In the genomic region with DNA sequence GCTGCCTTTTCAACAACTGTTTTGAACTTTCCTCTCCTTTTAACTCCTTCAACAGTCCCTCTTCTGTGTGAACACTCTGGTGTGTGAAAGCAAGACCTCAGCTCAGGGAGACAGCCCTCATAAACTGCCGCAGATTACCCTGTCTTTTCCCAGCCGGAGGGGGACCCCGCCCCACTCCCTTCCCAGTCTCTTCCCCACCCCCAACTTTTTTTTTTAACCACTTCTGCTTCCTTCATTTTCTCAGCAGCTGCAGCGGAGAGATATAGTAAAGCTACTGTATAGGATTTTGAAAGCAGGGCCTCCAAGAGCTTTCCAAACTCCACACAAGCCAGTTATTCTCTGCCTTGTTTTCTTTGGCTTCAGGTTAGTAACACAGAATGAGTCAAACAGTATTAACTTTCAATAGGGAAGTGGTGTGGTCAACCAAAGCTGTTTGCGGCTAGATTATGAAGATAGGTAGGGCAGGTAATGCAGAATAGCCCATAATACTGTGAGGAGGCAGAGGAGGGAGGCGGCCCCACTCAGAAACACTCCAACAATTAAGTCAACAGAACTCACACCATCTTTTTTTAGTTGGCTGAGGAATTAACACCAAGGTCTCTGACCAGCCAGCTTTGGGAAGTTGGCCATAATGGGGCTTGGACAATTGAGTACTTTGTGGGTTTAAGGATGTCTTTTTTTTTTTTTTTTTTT, we compare ENCODE assay signal across 8 cellular contexts.
DNase-seq lines count a peak whose midpoint lies in the region; ATAC-seq and TF ChIP-seq lines count a peak whose summit lies in the region.

No MANE protein-coding gene starts in this region.

- no peak overlapping the region for H3K4me3 Mint-ChIP-seq in activated CD8-positive, alpha-beta T cell treated with anti-CD3 and anti-CD28 coated beads for 36 hours
- H3K4me3 Mint-ChIP-seq in stimulated activated naive B cell treated with anti-CD40 and anti-IgM and Interleukin-4, amounts not matched to agents 10 μg/mL and 1 μg/mL and 100 μg/mL, for 72 hours = peak overlapping the region; percentile 37 to 47

- peak overlapping the region; percentile 83 for H3K4me2 ChIP-seq in KMS-11

- no peak overlapping the region; the same call in 1 of the 2 replicates for H3K9ac ChIP-seq in KMS-11

- CTCF ChIA-PET in activated CD8-positive, alpha-beta T cell treated with anti-CD3 and anti-CD28 coated beads for 36 hours (lab: Charles Lee) = interaction anchor here (0.9 to 1.0 kb wide), 2 partner anchors 99 to 554 kb away, joined by 3 read pairs; no protein-coding TSS in a partner anchor

- H3K9me3 Mint-ChIP-seq in activated CD8-positive, alpha-beta T cell treated with anti-CD3 and anti-CD28 coated beads for 36 hours = no peaks in the 10 kb centered on the region
- no peaks in the 10 kb centered on the region for H3K9me3 Mint-ChIP-seq in stimulated activated naive B cell treated with anti-CD40 and anti-IgM and Interleukin-4, amounts not matched to agents 10 μg/mL and 1 μg/mL and 100 μg/mL, for 72 hours

- POLR2A ChIA-PET in activated CD8-positive, alpha-beta T cell treated with anti-CD3 and anti-CD28 coated beads for 36 hours (lab: Charles Lee) = interaction anchor here (1.7 to 1.8 kb wide), 2 partner anchors 9 to 42 kb away, joined by 4 to 8 read pairs; no protein-coding TSS in a partner anchor

- H3K4me1 ChIP-seq in KMS-11 (ENCODE audit: low read depth, poor library complexity, severe bottlenecking) = peaks cover 51% of the 10 kb centered on the region

- peaks cover 36% of the 10 kb centered on the region for H3K4me1 Mint-ChIP-seq in activated CD8-positive, alpha-beta T cell treated with anti-CD3 and anti-CD28 coated beads for 36 hours (ENCODE audit: low read depth)
- peaks cover 40 to 54% of the 10 kb centered on the region in 2 donors for H3K4me1 Mint-ChIP-seq in stimulated activated naive B cell treated with anti-CD40 and anti-IgM and Interleukin-4, amounts not matched to agents 10 μg/mL and 1 μg/mL and 100 μg/mL, for 72 hours

- H2AFZ ChIP-seq in KMS-11 (ENCODE audit: low read depth) = no peak overlapping the region

- ATAC-seq in GM18502 (IDR thresholded peaks at IDR 0.05; ENCODE audit: poor library complexity, unreplicated experiment) (peak; percentile 96), GM21737 (IDR thresholded peaks at IDR 0.05; ENCODE audit: unreplicated experiment) (peak; percentile 68)
- peak; percentile 85 for ATAC-seq in activated CD8-positive, alpha-beta T cell treated with anti-CD3 and anti-CD28 coated beads for 36 hours
- ATAC-seq in stimulated activated naive B cell treated with anti-CD40 and anti-IgM and Interleukin-4, amounts not matched to agents 10 μg/mL and 1 μg/mL and 100 μg/mL, for 72 hours (replicated peaks) = peak; percentile 95

- peak overlapping the region; percentile 23; the same call in 1 of the 2 replicates for H3K27ac ChIP-seq in KMS-11

- no peaks in the 10 kb centered on the region for H3K27me3 ChIP-seq in KMS-11 (ENCODE audit: insufficient read depth, low read depth)

- H3K27me3 Mint-ChIP-seq in activated CD8-positive, alpha-beta T cell treated with anti-CD3 and anti-CD28 coated beads for 36 hours = no peaks in the 10 kb centered on the region
- H3K27me3 Mint-ChIP-seq in stimulated activated naive B cell treated with anti-CD40 and anti-IgM and Interleukin-4, amounts not matched to agents 10 μg/mL and 1 μg/mL and 100 μg/mL, for 72 hours = no peaks in the 10 kb centered on the region

- H3K36me3 ChIP-seq in KMS-11 (ENCODE audit: insufficient read depth) = no peaks in the 10 kb centered on the region

- no peak overlapping the region for H3K27ac Mint-ChIP-seq in activated CD8-positive, alpha-beta T cell treated with anti-CD3 and anti-CD28 coated beads for 36 hours
- H3K27ac Mint-ChIP-seq in stimulated activated naive B cell treated with anti-CD40 and anti-IgM and Interleukin-4, amounts not matched to agents 10 μg/mL and 1 μg/mL and 100 μg/mL, for 72 hours = peak overlapping the region; percentile 84

- intact Hi-C loops in activated CD8-positive, alpha-beta T cell treated with anti-CD3 and anti-CD28 coated beads for 36 hours (cut with micrococcal nuclease) = no loop called here

- H4K20me1 ChIP-seq in KMS-11 (ENCODE audit: insufficient read depth) = no peaks in the 10 kb centered on the region

- no peak overlapping the region for H3K4me3 ChIP-seq in KMS-11 (IDR thresholded peaks at IDR 0.05; ENCODE audit: insufficient read depth, low read depth, low read length)

- DNase-seq in activated CD8-positive, alpha-beta T cell treated with anti-CD3 and anti-CD28 coated beads for 36 hours = peak; percentile 80
- DNase-seq in glomerular visceral epithelial cell (ENCODE audit: extremely low spot score) (peak; percentile 79), mucosa of gallbladder (ENCODE audit: low spot score) (no peak), NCI-H146 treated with DMSO at 0.1 percent for 48 hours (lab: John Stamatoyannopoulos, UW; ENCODE audit: unreplicated experiment) (no peak)
- DNase-seq in stimulated activated naive B cell treated with anti-CD40 and anti-IgM and Interleukin-4, amounts not matched to agents 10 μg/mL and 1 μg/mL and 100 μg/mL, for 72 hours = peak; percentile 26

- no peak for TF ChIP-seq CTCF in KMS-11 (conservative IDR thresholded peaks at IDR 0.05; ENCODE audit: low read depth, low read length)
- TF ChIP-seq CTCF in activated CD8-positive, alpha-beta T cell treated with anti-CD3 and anti-CD28 coated beads for 36 hours (IDR thresholded peaks at IDR 0.05) = no peak

- H3K79me2 ChIP-seq in KMS-11 (ENCODE audit: insufficient read depth, low read depth) = no peaks in the 10 kb centered on the region

- peaks cover 14% of the 10 kb centered on the region for H3K36me3 Mint-ChIP-seq in activated CD8-positive, alpha-beta T cell treated with anti-CD3 and anti-CD28 coated beads for 36 hours (ENCODE audit: low read depth)
- H3K36me3 Mint-ChIP-seq in stimulated activated naive B cell treated with anti-CD40 and anti-IgM and Interleukin-4, amounts not matched to agents 10 μg/mL and 1 μg/mL and 100 μg/mL, for 72 hours = peaks cover 52 to 60% of the 10 kb centered on the region in 2 donors

Comparison
In these comparisons a context has a peak if more than half of its experiments do, and no peak if none do; other contexts are left out.
1. DNase-seq: peak in activated CD8-positive, alpha-beta T cell treated with anti-CD3 and anti-CD28 coated beads for 36 hours (single experiment), glomerular visceral epithelial cell (single experiment) and stimulated activated naive B cell treated with anti-CD40 and anti-IgM and Interleukin-4, amounts not matched to agents 10 μg/mL and 1 μg/mL and 100 μg/mL, for 72 hours (single experiment); none in mucosa of gallbladder (single experiment) and NCI-H146 treated with DMSO at 0.1 percent for 48 hours (single experiment).
2. Peak in every context shown above with its lines, with median percentiles within 50 percentile points of each other: ATAC-seq.